ENCODE assay signal across 9 cellular contexts in genomic region chr15:62648954-62649353, GRCh38.
A peak's percentile ranks its signal among the peaks of the same experiment; 100 is the strongest.
DNase-seq lines count a peak whose midpoint lies in the region; ATAC-seq and TF ChIP-seq lines count a peak whose summit lies in the region.
"Had no signal": no experiment of that assay in that cellular context is flagged by ENCODE, and none has a peak within 500 bp of the region (broad histone marks: within the 10 kb centered on the region; RNA-seq: fewer than 3 reads in every experiment).

No MANE protein-coding gene starts in this region.

- TF ChIP-seq CTCF in C4-2B (conservative IDR thresholded peaks at IDR 0.05), result peak; percentile 68
- TF ChIP-seq CTCF in liver (IDR thresholded peaks at IDR 0.05; ENCODE audit: low read depth, low read length, missing input control), result peak; percentile 37
- no peak for TF ChIP-seq CTCF in vagina (IDR thresholded peaks at IDR 0.05)

- H3K27me3 ChIP-seq in adipocyte (replicated peaks; ENCODE audit: control insufficient read depth, insufficient read depth, low read length) (no peaks in the 10 kb centered on the region), liver (ENCODE audit: control insufficient read depth in 4 of 4, insufficient read depth in 4 of 4, low read length in 3 of 4) (no peaks in the 10 kb centered on the region), vagina (no peaks in the 10 kb centered on the region)

- H3K4me3 ChIP-seq in adipocyte (ENCODE audit: low read length) (no peak overlapping the region), liver (ENCODE audit: low read depth in 1 of 3, low read length in 3 of 3) (no peak overlapping the region), vagina (no peak overlapping the region)

- TF ChIP-seq POLR2A in vagina (IDR thresholded peaks at IDR 0.05), result no peak

- intact Hi-C loops in vagina (cut with DNase I), result no loop called here

- H3K9ac ChIP-seq in adipocyte (ENCODE audit: low read length) (no peak overlapping the region), liver (ENCODE audit: low read depth in 1 of 2, low read length in 2 of 2) (no peak overlapping the region)

- H3K36me3 ChIP-seq in adipocyte (ENCODE audit: control insufficient read depth, insufficient read depth, low read length, severe bottlenecking) (peaks cover 34% of the 10 kb centered on the region), liver (ENCODE audit: control insufficient read depth in 4 of 4, insufficient read depth in 3 of 4, low read depth in 1 of 4, low read length in 3 of 4) (no peaks in the 10 kb centered on the region), vagina (peaks cover 0 to 11% of the 10 kb centered on the region in 2 donors)

- peak; percentile 76 to 82 for TF ChIP-seq RAD21 in liver (IDR thresholded peaks at IDR 0.05)

- H3K4me1 ChIP-seq in adipocyte (ENCODE audit: control insufficient read depth, insufficient read depth, low read length) (peaks cover 41% of the 10 kb centered on the region), liver (ENCODE audit: control insufficient read depth in 4 of 4, insufficient read depth in 4 of 4, low read length in 3 of 4) (no peaks in the 10 kb centered on the region), vagina (peaks cover 12% of the 10 kb centered on the region)

- DNase-seq in HCEC 1CT, result peak; percentile 34
- DNase-seq in adipocyte (ENCODE audit: low read depth), result peak; percentile 29
- DNase-seq in NCI-H226, result no peak
- DNase-seq in vagina (ENCODE audit: extremely low spot score in 2 of 2), result no peak
- no peak for DNase-seq in SK-N-DZ (ENCODE audit: low spot score)
- DNase-seq: NCI-H1105 had no signal

- ATAC-seq in HG03039 (IDR thresholded peaks at IDR 0.05; ENCODE audit: unreplicated experiment), result no peak

- H3K9me3 ChIP-seq in adipocyte (ENCODE audit: control insufficient read depth, low read length) (no peaks in the 10 kb centered on the region), liver (ENCODE audit: control insufficient read depth in 4 of 4, low read length in 3 of 4) (no peaks in the 10 kb centered on the region), vagina (no peaks in the 10 kb centered on the region)

- H3K27ac ChIP-seq in C4-2B, result no peak overlapping the region
- no peak overlapping the region for H3K27ac ChIP-seq in liver (ENCODE audit: low read depth in 1 of 2, low read length in 2 of 2)
- no peak overlapping the region for H3K27ac ChIP-seq in vagina

- WGBS in liver, result 85% methylated on average over 6 of the region's 6 CpGs

TF ChIP-seq in liver, 16 proteins besides CTCF, POLR2A, EP300 and RAD21:
- no peak for TF ChIP-seq MAX (IDR thresholded peaks at IDR 0.05)
- TF ChIP-seq ZBTB33 (IDR thresholded peaks at IDR 0.05), result no peak
- no peak for TF ChIP-seq REST (IDR thresholded peaks at IDR 0.05)
- no peak for TF ChIP-seq EGR1 (IDR thresholded peaks at IDR 0.05; ENCODE audit: low read depth in 2 of 2)
- no peak for TF ChIP-seq FOXA2 (IDR thresholded peaks at IDR 0.05)
- no peak for TF ChIP-seq NR2F2 (IDR thresholded peaks at IDR 0.05)
TF ChIP-seq in liver: peak in this region for 0.

Comparison
In these comparisons a context has a peak if more than half of its experiments do, and no peak if none do; other contexts are left out.
1. CTCF ChIP-seq: peak in C4-2B (single experiment) and liver (single experiment); none in vagina (0 of 3).
2. DNase-seq: peak in HCEC 1CT (single experiment) and adipocyte (single experiment); none in NCI-H226 (single experiment), vagina (0 of 2) and SK-N-DZ (single experiment).